ENCODE assay signal across 1 cellular context in the genomic region with DNA sequence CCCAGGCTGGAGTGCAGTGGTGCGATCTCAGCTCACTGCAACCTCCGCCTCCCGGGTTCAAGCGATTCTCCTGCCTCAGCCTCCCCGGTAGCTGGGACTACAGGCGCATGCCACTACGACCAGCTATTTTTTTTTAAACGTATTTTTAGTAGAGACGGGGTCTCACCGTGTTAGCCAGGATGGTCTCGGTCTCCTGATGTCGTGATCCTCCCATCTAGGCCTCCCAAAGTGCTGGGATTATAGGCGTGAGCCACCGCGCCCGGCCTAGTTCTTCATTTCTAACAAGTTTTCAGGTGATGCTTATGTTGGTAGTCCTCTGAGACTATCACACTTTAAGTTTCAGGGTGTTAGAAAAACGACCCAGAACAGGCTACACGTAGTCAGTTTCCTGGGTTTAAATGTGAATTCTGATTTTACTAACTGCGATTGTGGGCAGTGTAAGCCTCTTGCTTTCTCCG.
TF ChIP-seq lines count a peak whose summit lies in the region.

No MANE protein-coding gene starts in this region.

TF ChIP-seq in K562, 482 proteins besides CTCF, POLR2A, EP300 and RAD21:
- TF ChIP-seq DPF2 (IDR thresholded peaks at IDR 0.05), result 0 out of 2 replicates have a peak, but pooled peaks have one; percentile 37
- 0 out of 2 replicates have a peak, but pooled peaks have one; percentile 41 for TF ChIP-seq THRAP3 (IDR thresholded peaks at IDR 0.05; ENCODE audit: borderline replicate concordance)
- TF ChIP-seq, protein P1, sequence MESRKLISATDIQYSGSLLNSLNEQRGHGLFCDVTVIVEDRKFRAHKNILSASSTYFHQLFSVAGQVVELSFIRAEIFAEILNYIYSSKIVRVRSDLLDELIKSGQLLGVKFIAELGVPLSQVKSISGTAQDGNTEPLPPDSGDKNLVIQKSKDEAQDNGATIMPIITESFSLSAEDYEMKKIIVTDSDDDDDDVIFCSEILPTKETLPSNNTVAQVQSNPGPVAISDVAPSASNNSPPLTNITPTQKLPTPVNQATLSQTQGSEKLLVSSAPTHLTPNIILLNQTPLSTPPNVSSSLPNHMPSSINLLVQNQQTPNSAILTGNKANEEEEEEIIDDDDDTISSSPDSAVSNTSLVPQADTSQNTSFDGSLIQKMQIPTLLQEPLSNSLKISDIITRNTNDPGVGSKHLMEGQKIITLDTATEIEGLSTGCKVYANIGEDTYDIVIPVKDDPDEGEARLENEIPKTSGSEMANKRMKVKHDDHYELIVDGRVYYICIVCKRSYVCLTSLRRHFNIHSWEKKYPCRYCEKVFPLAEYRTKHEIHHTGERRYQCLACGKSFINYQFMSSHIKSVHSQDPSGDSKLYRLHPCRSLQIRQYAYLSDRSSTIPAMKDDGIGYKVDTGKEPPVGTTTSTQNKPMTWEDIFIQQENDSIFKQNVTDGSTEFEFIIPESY (CRISPR knock-in tag; IDR thresholded peaks at IDR 0.05), result peak; percentile 55
- 0 out of 2 replicates have a peak, but pooled peaks have one; percentile 9 for TF ChIP-seq XRCC5 (IDR thresholded peaks at IDR 0.05; ENCODE audit: low read depth, low read length)
- 0 out of 2 replicates have a peak, but pooled peaks have one; percentile 9 for TF ChIP-seq BCOR (IDR thresholded peaks at IDR 0.05)
- TF ChIP-seq, protein P2, sequence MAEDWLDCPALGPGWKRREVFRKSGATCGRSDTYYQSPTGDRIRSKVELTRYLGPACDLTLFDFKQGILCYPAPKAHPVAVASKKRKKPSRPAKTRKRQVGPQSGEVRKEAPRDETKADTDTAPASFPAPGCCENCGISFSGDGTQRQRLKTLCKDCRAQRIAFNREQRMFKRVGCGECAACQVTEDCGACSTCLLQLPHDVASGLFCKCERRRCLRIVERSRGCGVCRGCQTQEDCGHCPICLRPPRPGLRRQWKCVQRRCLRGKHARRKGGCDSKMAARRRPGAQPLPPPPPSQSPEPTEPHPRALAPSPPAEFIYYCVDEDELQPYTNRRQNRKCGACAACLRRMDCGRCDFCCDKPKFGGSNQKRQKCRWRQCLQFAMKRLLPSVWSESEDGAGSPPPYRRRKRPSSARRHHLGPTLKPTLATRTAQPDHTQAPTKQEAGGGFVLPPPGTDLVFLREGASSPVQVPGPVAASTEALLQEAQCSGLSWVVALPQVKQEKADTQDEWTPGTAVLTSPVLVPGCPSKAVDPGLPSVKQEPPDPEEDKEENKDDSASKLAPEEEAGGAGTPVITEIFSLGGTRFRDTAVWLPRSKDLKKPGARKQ (CRISPR knock-in tag; IDR thresholded peaks at IDR 0.05), result peak; percentile 97
